9 cellular contexts compared by ENCODE assay signal in the genomic region with DNA sequence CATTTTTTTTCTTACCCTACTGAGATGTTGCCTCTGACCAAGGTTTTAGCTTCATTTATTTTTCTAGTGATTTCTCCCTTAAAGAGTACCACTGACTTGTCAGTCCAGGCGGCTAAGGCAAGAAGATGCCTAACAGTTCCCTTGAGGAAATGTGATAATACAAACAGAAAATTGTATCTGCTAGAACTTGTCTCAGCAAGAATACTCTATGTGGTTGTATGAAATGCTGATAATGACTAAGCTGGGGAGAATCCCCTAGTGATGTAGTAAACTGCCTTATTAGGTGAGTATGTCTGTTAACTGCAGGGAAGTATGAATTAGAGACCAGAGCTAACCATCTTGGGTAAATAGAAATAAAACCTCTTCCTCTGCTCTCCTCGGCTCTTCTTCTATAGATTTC. TPM values are rescaled to one million over a fixed set of nuclear protein-coding genes. Genes with fewer than 3 reads are reported as not detected.
DNase-seq lines count a peak whose midpoint lies in the region; ATAC-seq, FAIRE-seq and TF ChIP-seq lines count a peak whose summit lies in the region.
"Had no signal": no experiment of that assay in that cellular context is flagged by ENCODE, and none has a peak within 500 bp of the region (broad histone marks: within the 10 kb centered on the region; RNA-seq: fewer than 3 reads in every experiment).

No MANE protein-coding gene starts in this region.

- no peak overlapping the region for H3K27ac ChIP-seq in K562 (ENCODE audit: extremely low read depth, low read depth, low read length)

- H3K4me2 ChIP-seq in K562 (ENCODE audit: insufficient read depth, low read length): no peak overlapping the region

- no peak overlapping the region for H2AFZ ChIP-seq in K562 (ENCODE audit: low read depth, low read length)

- peak; percentile 98 for ATAC-seq in GM19438 (IDR thresholded peaks at IDR 0.05; ENCODE audit: low read depth, unreplicated experiment)
- peak; percentile 91 for ATAC-seq in HG03064 (IDR thresholded peaks at IDR 0.05; ENCODE audit: low read depth, unreplicated experiment)
- ATAC-seq in K562: no peak

- H4K20me1 ChIP-seq in K562 (replicated peaks; ENCODE audit: control insufficient read depth, insufficient read depth, low read length): no peaks in the 10 kb centered on the region

- TF ChIP-seq RAD21 in K562 (CRISPR knock-in tag; conservative IDR thresholded peaks at IDR 0.05 in 1 of 2, IDR thresholded peaks at IDR 0.05 in 1 of 2): no peak

- H3K79me2 ChIP-seq in K562 (ENCODE audit: control insufficient read depth, insufficient read depth, low read length): no peaks in the 10 kb centered on the region

- DNase-seq in GM04503 (ENCODE audit: low read depth): peak; percentile 2
- no peak for DNase-seq in K562 (ENCODE audit: extremely low read depth in 1 of 4, low spot score in 3 of 4)
- DNase-seq in COR-L47 (lab: John Stamatoyannopoulos, UW): no peak
- DNase-seq in NCI-H2081 (lab: John Stamatoyannopoulos, UW): no peak
- DNase-seq in SHP77 (lab: John Stamatoyannopoulos, UW): no peak
- no peak for DNase-seq in hepatic stellate cell (ENCODE audit: low spot score)
- DNase-seq: activated T-cell treated with anti-CD3 and anti-CD28 coated beads, Interleukin-2, amount 50 U/mL, for 1 hour had no signal

- no peaks in the 10 kb centered on the region for H3K4me1 ChIP-seq in K562 (replicated peaks in 1 of 2; ENCODE audit: control insufficient read depth in 2 of 2, insufficient read depth in 2 of 2, low read length in 2 of 2)

- TF ChIP-seq CTCF in K562 (IDR thresholded peaks at IDR 0.05 in 2 of 3, conservative IDR thresholded peaks at IDR 0.05 in 1 of 3; ENCODE audit: insufficient read depth in 2 of 3, low read depth in 1 of 3, low read length in 3 of 3): no peak

- no peaks in the 10 kb centered on the region for H3K9me1 ChIP-seq in K562 (ENCODE audit: control insufficient read depth, insufficient read depth, low read length)

- no peak overlapping the region for H3K4me3 ChIP-seq in K562

- peaks cover 5 to 9% of the 10 kb centered on the region in 2 experiments; a peak in 4 of 5 replicates for H3K27me3 ChIP-seq in K562 (ENCODE audit: control insufficient read depth in 2 of 2, insufficient read depth in 2 of 2, low read length in 2 of 2)

- POLR2A ChIA-PET in K562 (lab: Yijun Ruan, JAX): no interaction called here

- CTCF ChIA-PET in K562 (lab: Yijun Ruan, JAX; ENCODE audit: low intra/inter-chr PET ratio): interaction anchor here (0.7 kb wide), 1 partner anchor 299 kb away, joined by 3 read pairs; no protein-coding TSS in a partner anchor

- no peak overlapping the region for H3K9ac ChIP-seq in K562 (ENCODE audit: insufficient read depth in 1 of 2, low read depth in 2 of 2, low read length in 2 of 2)

- intact Hi-C loops in K562 (cut with micrococcal nuclease): no loop called here

- in situ Hi-C loops in K562 (cut with MboI): no loop called here

- H3K9me3 ChIP-seq in K562 (replicated peaks; ENCODE audit: control insufficient read depth, insufficient read depth, low read depth, low read length): no peaks in the 10 kb centered on the region

- H3K36me3 ChIP-seq in K562 (ENCODE audit: control insufficient read depth, insufficient read depth, low read length): no peaks in the 10 kb centered on the region

- TF ChIP-seq POLR2A in K562 (conservative IDR thresholded peaks at IDR 0.05): no peak

- FAIRE-seq in K562 (lab: Jason Lieb, UNC): no peak

- BruUV-seq in K562 (replicated peaks; lab: Mats Ljungman, UMichigan): no TSS peak

- TF ChIP-seq EP300 in K562 (IDR thresholded peaks at IDR 0.05; ENCODE audit: low read length): no peak

- 0% methylated on average over 2 of the region's 2 CpGs for WGBS in K562 (ENCODE audit: insufficient coverage, low coverage, missing lambda C conversion rate)

TF ChIP-seq in K562, 482 proteins besides CTCF, POLR2A, EP300 and RAD21:
- 0 out of 2 replicates have a peak, but pooled peaks have one; percentile 20 for TF ChIP-seq FOSL1 (tag; conservative IDR thresholded peaks at IDR 0.05)
- no peak for TF ChIP-seq GTF2F1 (IDR thresholded peaks at IDR 0.05; ENCODE audit: low read depth, low read length)

RNA-seq across cellular contexts. Expression of a gene that starts 6.7 kb away (rescaled TPM):
- not detected in 2 replicates for total RNA-seq in K562 (2011; cell fraction: chromatin; rRNA removed; ENCODE audit: low replicate concordance)
- not detected in 2 replicates for total RNA-seq in K562 (2011; cell fraction: nucleolus; rRNA removed)
- not detected in 2 replicates for total RNA-seq in K562 (2011; cell fraction: nucleoplasm; rRNA removed)
- total RNA-seq in K562 (2014; rRNA removed): not detected in 2 replicates
- total RNA-seq in K562 (2014; rRNA removed; fragmentation: Illumina TruSeq; extraction: Trizol): not detected in 2 replicates
- not detected in 2 replicates for total RNA-seq in K562 (2015; rRNA removed; fragmentation: Illumina TruSeq; extraction: Trizol)
- total RNA-seq in K562 (2021): not detected in 2 replicates
- polyA plus RNA-seq in K562 (2011; rRNA removed): not detected in 2 replicates
- not detected in 2 replicates for polyA plus RNA-seq in K562 (2011; cell fraction: cytosol; rRNA removed)
- not detected in 2 replicates for polyA plus RNA-seq in K562 (2011; cell fraction: nucleus; rRNA removed)
- polyA plus RNA-seq in K562 (2012): not detected in 2 replicates
- polyA plus RNA-seq in K562 (2014; fragmentation: Illumina TruSeq; extraction: Trizol): not detected in 2 replicates
- not detected for polyA plus RNA-seq in K562 (2014; fragmentation: Nextera tagmentation; extraction: Ambion mirVana)
- not detected in 2 replicates for polyA plus RNA-seq in K562 (2014; rRNA removed)
- not detected in 2 replicates for polyA minus RNA-seq in K562 (2011; rRNA and poly(A)+ RNA removed)
- not detected in 2 replicates for polyA minus RNA-seq in K562 (2011; cell fraction: cytosol; rRNA and poly(A)+ RNA removed)
- not detected in 2 replicates for polyA minus RNA-seq in K562 (2011; cell fraction: nucleus; rRNA and poly(A)+ RNA removed)

RNA-seq across cellular contexts. Expression of a gene that starts 16.7 kb away (rescaled TPM):
- total RNA-seq in K562 (2011; cell fraction: chromatin; rRNA removed; ENCODE audit: low replicate concordance): not detected in 2 replicates
- not detected in 2 replicates for total RNA-seq in K562 (2011; cell fraction: nucleolus; rRNA removed)
- total RNA-seq in K562 (2011; cell fraction: nucleoplasm; rRNA removed): not detected in 2 replicates
- not detected in 2 replicates for total RNA-seq in K562 (2014; rRNA removed)
- not detected in 2 replicates for total RNA-seq in K562 (2014; rRNA removed; fragmentation: Illumina TruSeq; extraction: Trizol)
- total RNA-seq in K562 (2015; rRNA removed; fragmentation: Illumina TruSeq; extraction: Trizol): not detected in 2 replicates
- total RNA-seq in K562 (2021): not detected in 2 replicates
- polyA plus RNA-seq in K562 (2011; rRNA removed): not detected in 2 replicates
- polyA plus RNA-seq in K562 (2011; cell fraction: cytosol; rRNA removed): not detected in 2 replicates
- polyA plus RNA-seq in K562 (2011; cell fraction: nucleus; rRNA removed): not detected in 2 replicates
- polyA plus RNA-seq in K562 (2012): 0.10 TPM in 1 of 2 replicates, not detected in the other
- not detected in 2 replicates for polyA plus RNA-seq in K562 (2014; fragmentation: Illumina TruSeq; extraction: Trizol)
- polyA plus RNA-seq in K562 (2014; fragmentation: Nextera tagmentation; extraction: Ambion mirVana): not detected
- not detected in 2 replicates for polyA plus RNA-seq in K562 (2014; rRNA removed)
- not detected in 2 replicates for polyA minus RNA-seq in K562 (2011; rRNA and poly(A)+ RNA removed)
- polyA minus RNA-seq in K562 (2011; cell fraction: cytosol; rRNA and poly(A)+ RNA removed): not detected in 2 replicates
- not detected in 2 replicates for polyA minus RNA-seq in K562 (2011; cell fraction: nucleus; rRNA and poly(A)+ RNA removed)

RNA-seq across cellular contexts. Expression of a gene that starts 36.4 kb away (rescaled TPM):
- not detected in 2 replicates for total RNA-seq in K562 (2011; cell fraction: chromatin; rRNA removed; ENCODE audit: low replicate concordance)
- total RNA-seq in K562 (2011; cell fraction: nucleolus; rRNA removed): not detected in 2 replicates
- not detected in 2 replicates for total RNA-seq in K562 (2011; cell fraction: nucleoplasm; rRNA removed)
- total RNA-seq in K562 (2014; rRNA removed) (not detected in 2 replicates), K562 (2014; rRNA removed; fragmentation: Illumina TruSeq; extraction: Trizol) (not detected in 2 replicates), K562 (2015; rRNA removed; fragmentation: Illumina TruSeq; extraction: Trizol) (not detected in 2 replicates), K562 (2021) (not detected in 2 replicates)
- polyA plus RNA-seq in K562 (2011; rRNA removed) (not detected in 2 replicates), K562 (2014; fragmentation: Illumina TruSeq; extraction: Trizol) (not detected in 2 replicates), K562 (2014; fragmentation: Nextera tagmentation; extraction: Ambion mirVana) (not detected), K562 (2014; rRNA removed) (not detected in 2 replicates)
- not detected in 2 replicates for polyA plus RNA-seq in K562 (2011; cell fraction: cytosol; rRNA removed)
- not detected in 2 replicates for polyA plus RNA-seq in K562 (2011; cell fraction: nucleus; rRNA removed)
- polyA plus RNA-seq in K562 (2012): 0.18 TPM in 1 of 2 replicates, not detected in the other
- polyA minus RNA-seq in K562 (2011; rRNA and poly(A)+ RNA removed): not detected in 2 replicates
- not detected in 2 replicates for polyA minus RNA-seq in K562 (2011; cell fraction: cytosol; rRNA and poly(A)+ RNA removed)
- not detected in 2 replicates for polyA minus RNA-seq in K562 (2011; cell fraction: nucleus; rRNA and poly(A)+ RNA removed)
